1 cellular context compared by ENCODE assay signal in the genomic region with DNA sequence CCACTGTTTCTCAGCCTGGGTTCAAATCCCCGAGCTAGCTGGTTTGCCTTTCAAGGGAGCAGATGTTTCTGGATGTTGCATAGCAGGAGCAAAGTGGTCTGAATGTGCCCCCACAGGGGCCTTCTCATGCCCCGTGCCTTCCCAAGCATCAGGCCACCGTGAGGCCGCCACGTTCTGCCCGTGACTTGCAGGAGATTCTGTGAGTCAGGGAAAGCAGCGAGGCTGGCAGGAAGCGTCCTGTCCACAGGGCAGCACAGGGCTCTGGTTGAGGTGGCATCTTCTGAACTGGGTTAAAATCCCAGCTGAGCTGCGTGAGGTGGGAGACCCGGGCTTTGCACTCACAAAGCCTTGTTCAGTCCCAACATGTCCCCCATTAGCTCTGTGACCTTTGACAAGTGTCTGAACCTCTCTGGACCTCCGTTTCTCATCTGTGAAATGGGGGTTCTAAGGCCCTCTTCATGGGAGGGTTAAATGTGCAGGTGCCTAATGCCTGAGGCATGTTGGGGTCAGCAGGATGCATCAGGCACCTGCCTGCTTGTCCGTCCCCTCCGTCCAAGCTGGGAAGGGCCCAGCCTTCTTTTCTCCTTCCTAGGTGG.
TF ChIP-seq lines count a peak whose summit lies in the region.

No MANE protein-coding gene starts in this region.

TF ChIP-seq in H1, 55 proteins besides CTCF, POLR2A, EP300 and RAD21:
- TF ChIP-seq TAF1 (IDR thresholded peaks at IDR 0.05; ENCODE audit: low read depth, low read length) (no peak), ATF3 (IDR thresholded peaks at IDR 0.05; ENCODE audit: insufficient read depth, low read depth, low read length) (no peak), RNF2 (IDR thresholded peaks at IDR 0.05; ENCODE audit: borderline replicate concordance, low read depth, low read length, missing control alignments, poor library complexity, severe bottlenecking) (no peak), BCL11A (IDR thresholded peaks at IDR 0.05; ENCODE audit: low read depth in 2 of 2, low read length in 2 of 2) (no peak), RBBP5 (IDR thresholded peaks at IDR 0.05; ENCODE audit: borderline replicate concordance, low read depth, low read length) (no peak), GABPA (IDR thresholded peaks at IDR 0.05; ENCODE audit: borderline replicate concordance, insufficient read depth, low read length) (no peak), TAF7 (optimal IDR thresholded peaks at IDR 0.05; ENCODE audit: borderline replicate concordance, low read depth, low read length) (no peak), CBX5 (IDR thresholded peaks at IDR 0.05; ENCODE audit: low read depth, low read length) (no peak), POLR2AphosphoS5 (IDR thresholded peaks at IDR 0.05; ENCODE audit: low read depth, low read length) (no peak)
TF ChIP-seq in H1: peak in this region for 0.
